In the genomic region with DNA sequence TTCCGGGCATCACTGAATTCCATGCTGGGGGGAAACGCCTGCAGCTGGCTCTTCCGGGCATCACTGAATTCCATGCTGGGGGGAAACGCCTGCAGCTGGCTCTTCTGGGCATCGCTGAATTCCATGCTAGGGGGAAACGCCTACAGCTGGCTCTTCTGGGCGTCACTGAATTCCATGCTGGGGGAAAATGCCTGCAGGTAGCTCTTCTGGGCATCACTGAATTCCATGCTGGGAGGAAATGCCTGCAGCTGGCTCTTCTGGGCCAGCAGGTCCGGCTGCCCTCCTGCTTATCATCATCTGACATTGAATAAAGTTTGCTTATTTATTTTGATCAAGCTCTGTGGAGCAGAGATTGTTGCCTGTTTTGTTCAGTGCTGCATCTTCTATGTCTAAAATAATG, we compare ENCODE assay signal across 30 cellular contexts.
"Had no signal": no experiment of that assay in that cellular context is flagged by ENCODE, and none has a peak within 500 bp of the region (broad histone marks: within the 10 kb centered on the region; RNA-seq: fewer than 3 reads in every experiment).

No MANE protein-coding gene starts in this region.

- DNase-seq: activated effector memory CD4-positive, alpha-beta T cell treated with anti-CD3 and anti-CD28 coated beads, Interleukin-2, amount 50 U/mL, for 16 hours; activated effector memory CD4-positive, alpha-beta T cell treated with Interleukin-2 at 50 U/mL for 16 hours; activated gamma-delta T cell; activated gamma-delta T cell treated with Interleukin-2 at 50 U/mL for 16 hours; activated naive CD4-positive, alpha-beta T cell; activated naive CD4-positive, alpha-beta T cell treated with anti-CD3 and anti-CD28 coated beads for 36 hours; activated naive CD4-positive, alpha-beta T cell treated with anti-CD3 and anti-CD28 coated beads, Interleukin-2, amount 10 ng/mL, durations not matched to agents 7 days and 5 days; activated naive CD4-positive, alpha-beta T cell treated with anti-CD3 and anti-CD28 coated beads, Interleukin-2, amount 50 U/mL, for 16 hours; activated naive CD4-positive, alpha-beta T cell treated with Interleukin-2 at 50 U/mL for 16 hours; activated naive CD8-positive, alpha-beta T cell treated with anti-CD3 and anti-CD28 coated beads for 36 hours; activated naive CD8-positive, alpha-beta T cell treated with anti-CD3 and anti-CD28 coated beads, Interleukin-2, amount 10 ng/mL, durations not matched to agents 7 days and 5 days; activated naive CD8-positive, alpha-beta T cell treated with anti-CD3 and anti-CD28 coated beads, Interleukin-2, amount 50 U/mL, for 24 hours; activated T-cell treated with anti-CD3 and anti-CD28 coated beads, Interleukin-2, amount 50 U/mL, for 4 hours; activated T-cell treated with anti-CD3 and anti-CD28 coated beads, Interleukin-2, amount 50 U/mL, for 48 hours; activated T-cell treated with anti-CD3 and anti-CD28 coated beads, Interleukin-2, amount 50 U/mL, for 72 hours; adrenal gland; amniotic stem cell; amygdala; anterior cingulate cortex; aorta; body of pancreas; brain microvascular endothelial cell; caudate nucleus; central memory CD4-positive, alpha-beta T cell; cerebellar nuclear complex had no signal

- H3K27me3 ChIP-seq: adrenal gland, ascending aorta, body of pancreas, brain microvascular endothelial cell, breast epithelium, cardiac muscle cell had no signal

- H3K36me3 ChIP-seq: adrenal gland, ascending aorta, brain microvascular endothelial cell, breast epithelium, cardiac muscle cell had no signal

- H3K4me1 ChIP-seq: adrenal gland, ascending aorta, body of pancreas, breast epithelium had no signal

- H3K9me3 ChIP-seq: adrenal gland, ascending aorta, body of pancreas, breast epithelium had no signal

- ATAC-seq: activated naive CD4-positive, alpha-beta T cell treated with anti-CD3 and anti-CD28 coated beads, Interleukin-2, amount 50 U/mL, for 72 hours; activated naive CD8-positive, alpha-beta T cell treated with anti-CD3 and anti-CD28 coated beads, Interleukin-2, amount 50 U/mL, for 24 hours; activated T-cell treated with anti-CD3 and anti-CD28 coated beads, Interleukin-2, amount 50 U/mL, for 4 hours; activated T-cell treated with anti-CD3 and anti-CD28 coated beads, Interleukin-2, amount 50 U/mL, for 72 hours; activated T-helper 17 cell treated with anti-CD3 and anti-CD28 coated beads, Interleukin-2, amount 50 U/mL, for 72 hours; body of pancreas had no signal

- H3K27ac ChIP-seq: adrenal gland, ascending aorta, body of pancreas, brain microvascular endothelial cell, breast epithelium, cardiac muscle cell had no signal

- H3K4me3 ChIP-seq: adrenal gland, ascending aorta, body of pancreas, breast epithelium, cardiac muscle cell had no signal
